ENCODE assay signal across 16 cellular contexts in genomic region chr9:878239-878638, GRCh38. TPM values are rescaled to one million over a fixed set of nuclear protein-coding genes. Genes with fewer than 3 reads are reported as not detected.
DNase-seq lines count a peak whose midpoint lies in the region; ATAC-seq and TF ChIP-seq lines count a peak whose summit lies in the region.
"Had no signal": no experiment of that assay in that cellular context is flagged by ENCODE, and none has a peak within 500 bp of the region (broad histone marks: within the 10 kb centered on the region; RNA-seq: fewer than 3 reads in every experiment).

No MANE protein-coding gene starts in this region.

- TF ChIP-seq CTCF in omental fat pad (IDR thresholded peaks at IDR 0.05) = no peak

- DNase-seq in Right ventricle myocardium superior (no peak), cardiac septum (ENCODE audit: low spot score) (no peak), dermis blood vessel endothelial cell (peak; percentile 21), omental fat pad (ENCODE audit: low spot score) (no peak), hippocampal formation (lab: John Stamatoyannopoulos, UW) (no peak)
- DNase-seq: Calu3; CD8-positive, alpha-beta T cell; DMS79 treated with DMSO at 0.1 percent for 48 hours; GF-D8; GOT3; H7; HFFc6 had no signal

- intact Hi-C loops in Right ventricle myocardium superior (cut with DNase I) (no loop called here), cardiac septum (cut with DNase I) (no loop called here)

- ATAC-seq in Right ventricle myocardium superior (ENCODE audit: poor library complexity) (peak; percentile 88), omental fat pad (ENCODE audit: low FRiP score) (peak; percentile 37), HG03565 (IDR thresholded peaks at IDR 0.05; ENCODE audit: unreplicated experiment) (no peak)
- ATAC-seq: CD8-positive, alpha-beta T cell; HCT116; HepG2 had no signal

RNA-seq across cellular contexts. Expression of gene DMRT1, which starts 36.7 kb away (rescaled TPM):
- total RNA-seq in Right ventricle myocardium superior (not detected), cardiac septum (not detected), dermis blood vessel endothelial cell (not detected in 2 replicates), omental fat pad (not detected)
- total RNA-seq: B cell; Calu3; CD8-positive, alpha-beta T cell; HepG2; HFFc6 had no signal
